ENCODE assay signal across 8 cellular contexts in the genomic region with DNA sequence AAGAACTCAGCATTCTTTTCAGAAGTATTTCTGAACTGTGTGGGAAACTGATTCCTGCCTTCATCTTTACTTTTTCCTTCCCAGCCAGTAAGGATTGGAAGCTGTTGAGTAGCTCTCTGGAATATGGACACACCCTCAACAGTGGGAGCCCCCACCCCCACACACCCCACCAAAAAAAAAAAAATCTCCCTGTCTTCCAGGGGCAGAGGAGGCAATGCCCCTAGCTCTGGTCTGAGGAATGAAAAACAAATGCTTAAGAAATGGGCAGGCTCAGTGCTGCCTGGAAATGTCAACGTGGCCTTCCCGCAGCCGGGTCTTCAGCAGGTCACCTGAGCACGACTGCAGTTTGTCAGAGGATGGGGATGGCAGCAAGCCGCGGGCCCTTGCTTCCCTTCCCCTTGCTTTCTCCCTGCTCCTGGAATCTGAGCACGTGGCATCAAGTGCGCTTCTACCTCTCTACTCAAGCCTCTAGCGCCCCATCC. TPM values are rescaled to one million over a fixed set of nuclear protein-coding genes. Genes with fewer than 3 reads are reported as not detected.
DNase-seq lines count a peak whose midpoint lies in the region; ATAC-seq, FAIRE-seq and TF ChIP-seq lines count a peak whose summit lies in the region.

No MANE protein-coding gene starts in this region.

- 0% methylated on average over 9 of the region's 9 CpGs for WGBS in K562 (ENCODE audit: insufficient coverage, low coverage, missing lambda C conversion rate)

- peak; percentile 80 for DNase-seq in NCI-H82 (lab: John Stamatoyannopoulos, UW)
- DNase-seq in NCI-H82 treated with DMSO at 0.1 percent for 48 hours (lab: John Stamatoyannopoulos, UW; ENCODE audit: unreplicated experiment): no peak
- DNase-seq in K562 (ENCODE audit: extremely low read depth in 1 of 4, low spot score in 3 of 4): no peak
- no peak for DNase-seq in mucosa of descending colon
- no peak for DNase-seq in OCI-M1 (lab: John Stamatoyannopoulos, UW)
- no peak for DNase-seq in NCI-H2196 (lab: John Stamatoyannopoulos, UW; ENCODE audit: unreplicated experiment)

- TF ChIP-seq POLR2A in K562 (conservative IDR thresholded peaks at IDR 0.05): no peak

- no peaks in the 10 kb centered on the region for H3K9me1 ChIP-seq in K562 (ENCODE audit: control insufficient read depth, insufficient read depth, low read length)

- H3K36me3 ChIP-seq in K562 (ENCODE audit: control insufficient read depth, insufficient read depth, low read length): no peaks in the 10 kb centered on the region
- no peaks in the 10 kb centered on the region for H3K36me3 ChIP-seq in mucosa of descending colon (ENCODE audit: low read depth)

- H3K27ac ChIP-seq in K562 (ENCODE audit: extremely low read depth, low read depth, low read length): no peak overlapping the region

- peak overlapping the region; percentile 77 for H3K4me2 ChIP-seq in K562 (ENCODE audit: insufficient read depth, low read length)

- intact Hi-C loops in K562 (cut with micrococcal nuclease): no loop called here
- intact Hi-C loops in mucosa of descending colon (cut with DNase I, micrococcal nuclease): no loop called here

- in situ Hi-C loops in K562 (cut with MboI): no loop called here

- TF ChIP-seq CTCF in K562 (IDR thresholded peaks at IDR 0.05 in 2 of 3, conservative IDR thresholded peaks at IDR 0.05 in 1 of 3; ENCODE audit: insufficient read depth in 2 of 3, low read depth in 1 of 3, low read length in 3 of 3): no peak
- no peak for TF ChIP-seq CTCF in mucosa of descending colon (IDR thresholded peaks at IDR 0.05)

- H3K4me3 ChIP-seq in K562: 0 out of 2 replicates have a peak overlapping the region, but pooled peaks have one; percentile 15
- peak overlapping the region; percentile 19 for H3K4me3 ChIP-seq in mucosa of descending colon

- peak; percentile 14 for ATAC-seq in HG03066 (IDR thresholded peaks at IDR 0.05; ENCODE audit: low read depth, unreplicated experiment)
- no peak for ATAC-seq in K562
- peak; percentile 18 for ATAC-seq in mucosa of descending colon
- ATAC-seq in GM19463 (IDR thresholded peaks at IDR 0.05; ENCODE audit: unreplicated experiment): no peak

- peaks cover 3 to 21% of the 10 kb centered on the region in 2 experiments; a peak in 4 of 5 replicates for H3K27me3 ChIP-seq in K562 (ENCODE audit: control insufficient read depth in 2 of 2, insufficient read depth in 2 of 2, low read length in 2 of 2)

- H3K9ac ChIP-seq in K562 (ENCODE audit: insufficient read depth in 1 of 2, low read depth in 2 of 2, low read length in 2 of 2): peak overlapping the region in 1 of 2 experiments; percentile 18; a peak in 1 of 4 replicates

- no peak for FAIRE-seq in K562 (lab: Jason Lieb, UNC)

- CTCF ChIA-PET in K562 (lab: Yijun Ruan, JAX; ENCODE audit: low intra/inter-chr PET ratio): no interaction called here

- H3K4me1 ChIP-seq in K562 (replicated peaks in 1 of 2; ENCODE audit: control insufficient read depth in 2 of 2, insufficient read depth in 2 of 2, low read length in 2 of 2): peaks cover 12 to 13% of the 10 kb centered on the region in 2 experiments; a peak in 4 of 5 replicates
- peaks cover 10% of the 10 kb centered on the region for H3K4me1 ChIP-seq in mucosa of descending colon (ENCODE audit: low read depth)

- peak overlapping the region; percentile 94 for H2AFZ ChIP-seq in K562 (ENCODE audit: low read depth, low read length)

- H3K79me2 ChIP-seq in K562 (ENCODE audit: control insufficient read depth, insufficient read depth, low read length): no peaks in the 10 kb centered on the region

- no peaks in the 10 kb centered on the region for H4K20me1 ChIP-seq in K562 (replicated peaks; ENCODE audit: control insufficient read depth, insufficient read depth, low read length)

- BruUV-seq in K562 (replicated peaks; lab: Mats Ljungman, UMichigan): no TSS peak

- TF ChIP-seq RAD21 in K562 (CRISPR knock-in tag; conservative IDR thresholded peaks at IDR 0.05 in 1 of 2, IDR thresholded peaks at IDR 0.05 in 1 of 2): no peak

- POLR2A ChIA-PET in K562 (lab: Yijun Ruan, JAX): interaction anchor here (1.0 to 1.3 kb wide), 6 partner anchors 9 to 188 kb away, joined by 3 to 5 read pairs (median 4); a partner anchor contains a TSS

- no peak for TF ChIP-seq EP300 in K562 (IDR thresholded peaks at IDR 0.05; ENCODE audit: low read length)

- no peaks in the 10 kb centered on the region for H3K9me3 ChIP-seq in K562 (replicated peaks; ENCODE audit: control insufficient read depth, insufficient read depth, low read depth, low read length)
- no peaks in the 10 kb centered on the region for H3K9me3 ChIP-seq in mucosa of descending colon

TF ChIP-seq in K562, 482 proteins besides CTCF, POLR2A, EP300 and RAD21 (continues in another document):
- TF ChIP-seq NEUROD1 (IDR thresholded peaks at IDR 0.05; ENCODE audit: borderline replicate concordance, low read depth, low read length, partially characterized antibody): no peak
- TF ChIP-seq, protein P1, sequence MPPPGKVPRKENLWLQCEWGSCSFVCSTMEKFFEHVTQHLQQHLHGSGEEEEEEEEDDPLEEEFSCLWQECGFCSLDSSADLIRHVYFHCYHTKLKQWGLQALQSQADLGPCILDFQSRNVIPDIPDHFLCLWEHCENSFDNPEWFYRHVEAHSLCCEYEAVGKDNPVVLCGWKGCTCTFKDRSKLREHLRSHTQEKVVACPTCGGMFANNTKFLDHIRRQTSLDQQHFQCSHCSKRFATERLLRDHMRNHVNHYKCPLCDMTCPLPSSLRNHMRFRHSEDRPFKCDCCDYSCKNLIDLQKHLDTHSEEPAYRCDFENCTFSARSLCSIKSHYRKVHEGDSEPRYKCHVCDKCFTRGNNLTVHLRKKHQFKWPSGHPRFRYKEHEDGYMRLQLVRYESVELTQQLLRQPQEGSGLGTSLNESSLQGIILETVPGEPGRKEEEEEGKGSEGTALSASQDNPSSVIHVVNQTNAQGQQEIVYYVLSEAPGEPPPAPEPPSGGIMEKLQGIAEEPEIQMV (tag; conservative IDR thresholded peaks at IDR 0.05; ENCODE audit: low read depth): no peak
- TF ChIP-seq, protein P2, sequence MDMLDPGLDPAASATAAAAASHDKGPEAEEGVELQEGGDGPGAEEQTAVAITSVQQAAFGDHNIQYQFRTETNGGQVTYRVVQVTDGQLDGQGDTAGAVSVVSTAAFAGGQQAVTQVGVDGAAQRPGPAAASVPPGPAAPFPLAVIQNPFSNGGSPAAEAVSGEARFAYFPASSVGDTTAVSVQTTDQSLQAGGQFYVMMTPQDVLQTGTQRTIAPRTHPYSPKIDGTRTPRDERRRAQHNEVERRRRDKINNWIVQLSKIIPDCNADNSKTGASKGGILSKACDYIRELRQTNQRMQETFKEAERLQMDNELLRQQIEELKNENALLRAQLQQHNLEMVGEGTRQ (CRISPR knock-in tag; IDR thresholded peaks at IDR 0.05): 0 out of 2 replicates have a peak, but pooled peaks have one; percentile 1

RNA-seq across cellular contexts. Expression of a gene that starts 0.5 kb away (rescaled TPM):
- total RNA-seq in K562 (2011; cell fraction: chromatin; rRNA removed; ENCODE audit: low replicate concordance): 0.32 and 0.42 TPM in 2 replicates
- total RNA-seq in K562 (2011; cell fraction: nucleolus; rRNA removed): 0.13 and 0.17 TPM in 2 replicates
- total RNA-seq in K562 (2011; cell fraction: nucleoplasm; rRNA removed): not detected in 2 replicates
- total RNA-seq in K562 (2014; rRNA removed): 0.37 and 0.50 TPM in 2 replicates
- total RNA-seq in K562 (2014; rRNA removed; fragmentation: Illumina TruSeq; extraction: Trizol): 0.26 and 0.36 TPM in 2 replicates
- 0.15 and 0.29 TPM in 2 replicates for total RNA-seq in K562 (2015; rRNA removed; fragmentation: Illumina TruSeq; extraction: Trizol)
- 0.38 and 0.55 TPM in 2 replicates for total RNA-seq in K562 (2021)
- polyA plus RNA-seq in K562 (2011; rRNA removed): 0.09 and 0.20 TPM in 2 replicates
- 0.13 and 0.34 TPM in 2 replicates for polyA plus RNA-seq in K562 (2011; cell fraction: cytosol; rRNA removed)
- polyA plus RNA-seq in K562 (2011; cell fraction: nucleus; rRNA removed): 0.06 and 0.31 TPM in 2 replicates
- 0.40 and 1.7 TPM in 2 replicates for polyA plus RNA-seq in K562 (2012)
- 0.52 and 0.62 TPM in 2 replicates for polyA plus RNA-seq in K562 (2014; fragmentation: Illumina TruSeq; extraction: Trizol)
- under 1 TPM; 0.07 to 0.21 TPM for polyA plus RNA-seq in K562 (2014; fragmentation: Nextera tagmentation; extraction: Ambion mirVana)
- 0.53 and 0.66 TPM in 2 replicates for polyA plus RNA-seq in K562 (2014; rRNA removed)
- polyA minus RNA-seq in K562 (2011; rRNA and poly(A)+ RNA removed): 0.32 TPM in 1 of 2 replicates, not detected in the other
- not detected in 2 replicates for polyA minus RNA-seq in K562 (2011; cell fraction: cytosol; rRNA and poly(A)+ RNA removed)
- polyA minus RNA-seq in K562 (2011; cell fraction: nucleus; rRNA and poly(A)+ RNA removed): 0.11 and 0.40 TPM in 2 replicates
- total RNA-seq in mucosa of descending colon: 1 to 10 TPM in 2 of 3 donors, under 1 TPM in 1; 0.61 to 2.3 (median 1.3) TPM

RNA-seq across cellular contexts. Expression of a gene that starts 14.6 kb away (rescaled TPM):
- 7.7 and 12.7 TPM in 2 replicates for total RNA-seq in K562 (2011; cell fraction: chromatin; rRNA removed; ENCODE audit: low replicate concordance)
- total RNA-seq in K562 (2011; cell fraction: nucleolus; rRNA removed): 5.3 and 5.8 TPM in 2 replicates
- 10.9 and 15.1 TPM in 2 replicates for total RNA-seq in K562 (2011; cell fraction: nucleoplasm; rRNA removed)
- 5.4 and 6.2 TPM in 2 replicates for total RNA-seq in K562 (2014; rRNA removed)
- 8.6 and 8.7 TPM in 2 replicates for total RNA-seq in K562 (2014; rRNA removed; fragmentation: Illumina TruSeq; extraction: Trizol)
- total RNA-seq in K562 (2015; rRNA removed; fragmentation: Illumina TruSeq; extraction: Trizol): 8.4 and 9.1 TPM in 2 replicates
- 5.4 and 5.7 TPM in 2 replicates for total RNA-seq in K562 (2021)
- 4.2 and 8.6 TPM in 2 replicates for polyA plus RNA-seq in K562 (2011; rRNA removed)
- 2.0 and 2.2 TPM in 2 replicates for polyA plus RNA-seq in K562 (2011; cell fraction: cytosol; rRNA removed)
- 5.7 and 8.2 TPM in 2 replicates for polyA plus RNA-seq in K562 (2011; cell fraction: nucleus; rRNA removed)
- 6.4 and 9.3 TPM in 2 replicates for polyA plus RNA-seq in K562 (2012)
- 6.2 and 7.2 TPM in 2 replicates for polyA plus RNA-seq in K562 (2014; fragmentation: Illumina TruSeq; extraction: Trizol)
- polyA plus RNA-seq in K562 (2014; fragmentation: Nextera tagmentation; extraction: Ambion mirVana): 10 to 100 TPM in 1 of 2 experiments, 1 to 10 TPM in 1; 4.3 to 11.1 TPM
- polyA plus RNA-seq in K562 (2014; rRNA removed): 5.1 and 5.6 TPM in 2 replicates
- 8.0 and 12.0 TPM in 2 replicates for polyA minus RNA-seq in K562 (2011; rRNA and poly(A)+ RNA removed)
- 1.3 and 3.3 TPM in 2 replicates for polyA minus RNA-seq in K562 (2011; cell fraction: cytosol; rRNA and poly(A)+ RNA removed)
- polyA minus RNA-seq in K562 (2011; cell fraction: nucleus; rRNA and poly(A)+ RNA removed): 4.3 and 5.2 TPM in 2 replicates
- 10 to 100 TPM; 14.3 to 23.9 (median 16.3) TPM for total RNA-seq in mucosa of descending colon

Comparison
In these comparisons a context has a peak if more than half of its experiments do, and no peak if none do; other contexts are left out.
1. ATAC-seq: peak in HG03066 (single experiment) and mucosa of descending colon (single experiment); none in K562 (single experiment) and GM19463 (single experiment).